ENCODE assay signal across 9 cellular contexts in the genomic region with DNA sequence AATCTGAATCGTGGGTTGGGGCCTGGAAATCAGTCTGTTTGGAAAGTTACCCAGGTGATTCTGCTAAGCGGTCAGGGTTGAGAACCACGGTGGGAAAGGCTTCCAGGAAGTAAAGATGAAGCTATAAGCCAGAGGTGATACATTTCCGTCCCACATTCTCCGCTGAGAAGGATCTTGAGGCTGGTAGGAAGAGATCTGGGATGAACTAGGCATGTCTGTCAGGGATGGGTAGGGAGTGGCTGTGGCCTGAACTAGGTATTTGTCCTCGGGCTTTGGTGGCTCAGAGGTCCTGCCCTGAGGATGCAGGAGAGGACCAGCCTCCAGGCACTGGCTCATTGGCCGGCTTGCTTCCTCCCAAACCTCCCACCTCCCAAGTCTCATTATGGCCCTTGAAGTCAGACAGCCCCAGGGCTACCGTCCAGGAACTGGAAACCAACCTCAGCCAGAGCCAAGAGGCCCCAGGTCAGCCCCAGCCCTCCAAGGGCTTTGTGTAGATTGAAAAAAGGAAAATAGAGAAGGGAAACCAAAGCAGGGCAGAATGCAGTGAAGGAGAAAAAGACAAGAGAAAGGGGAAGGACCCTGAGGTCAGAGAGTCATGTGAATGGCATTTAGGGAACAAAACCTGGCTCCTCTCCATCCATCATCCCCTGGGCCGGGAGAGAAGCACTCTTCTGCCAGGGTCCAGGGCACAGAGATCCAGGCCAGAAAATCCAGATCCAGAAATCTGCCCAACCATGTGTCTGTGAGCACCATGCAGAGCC.
A peak's percentile ranks its signal among the peaks of the same experiment; 100 is the strongest.
DNase-seq lines count a peak whose midpoint lies in the region; ATAC-seq, FAIRE-seq and TF ChIP-seq lines count a peak whose summit lies in the region.
"Had no signal": no experiment of that assay in that cellular context is flagged by ENCODE, and none has a peak within 500 bp of the region (broad histone marks: within the 10 kb centered on the region; RNA-seq: fewer than 3 reads in every experiment).

No MANE protein-coding gene starts in this region.

- H3K9ac ChIP-seq in K562 (ENCODE audit: insufficient read depth in 1 of 2, low read depth in 2 of 2, low read length in 2 of 2) = peak overlapping the region; percentile 0 to 49; a peak in 1 of 4 replicates
- H3K9ac ChIP-seq: SK-N-SH had no signal

- H3K9me3 Mint-ChIP-seq in stimulated activated naive CD8-positive, alpha-beta T cell treated with anti-CD3 and anti-CD28 coated beads, Interleukin-15, Interleukin-2, amounts not matched to agents 100 ng/mL and 50 ng/mL, for 24 hours = peaks cover 3% of the 10 kb centered on the region
- peaks cover 4% of the 10 kb centered on the region for H3K9me3 Mint-ChIP-seq in mesothelial cell of epicardium
- peaks cover 0 to 5% of the 10 kb centered on the region in 2 donors for H3K9me3 Mint-ChIP-seq in activated T-cell treated with anti-CD3 and anti-CD28 coated beads, Interleukin-2, amount 50 U/mL, for 72 hours

- no peak overlapping the region for H3K4me3 Mint-ChIP-seq in stimulated activated naive CD8-positive, alpha-beta T cell treated with anti-CD3 and anti-CD28 coated beads, Interleukin-15, Interleukin-2, amounts not matched to agents 100 ng/mL and 50 ng/mL, for 24 hours
- H3K4me3 Mint-ChIP-seq in mesothelial cell of epicardium = no peak overlapping the region
- H3K4me3 Mint-ChIP-seq in activated T-cell treated with anti-CD3 and anti-CD28 coated beads, Interleukin-2, amount 50 U/mL, for 72 hours = no peak overlapping the region

- H3K4me1 ChIP-seq in K562 (replicated peaks in 1 of 2; ENCODE audit: control insufficient read depth in 2 of 2, insufficient read depth in 2 of 2, low read length in 2 of 2) = peaks cover 11 to 12% of the 10 kb centered on the region in 2 experiments; a peak in 4 of 5 replicates
- no peaks in the 10 kb centered on the region for H3K4me1 ChIP-seq in aorta (ENCODE audit: control insufficient read depth in 1 of 2, insufficient read depth in 2 of 2, low read length in 2 of 2)

- H3K27me3 ChIP-seq in K562 (ENCODE audit: control insufficient read depth in 2 of 2, insufficient read depth in 2 of 2, low read length in 2 of 2) (no peaks in the 10 kb centered on the region), aorta (ENCODE audit: control insufficient read depth in 1 of 2, insufficient read depth in 2 of 2, low read length in 1 of 2) (no peaks in the 10 kb centered on the region)

- H3K9me3 ChIP-seq in K562 (replicated peaks; ENCODE audit: control insufficient read depth, insufficient read depth, low read depth, low read length) = no peaks in the 10 kb centered on the region
- H3K9me3 ChIP-seq in aorta (ENCODE audit: control insufficient read depth, low read length) = no peaks in the 10 kb centered on the region
- H3K9me3 ChIP-seq: SK-N-SH had no signal

- no peaks in the 10 kb centered on the region for H3K27me3 Mint-ChIP-seq in stimulated activated naive CD8-positive, alpha-beta T cell treated with anti-CD3 and anti-CD28 coated beads, Interleukin-15, Interleukin-2, amounts not matched to agents 100 ng/mL and 50 ng/mL, for 24 hours
- no peaks in the 10 kb centered on the region for H3K27me3 Mint-ChIP-seq in mesothelial cell of epicardium (ENCODE audit: low read depth)
- H3K27me3 Mint-ChIP-seq in activated T-cell treated with anti-CD3 and anti-CD28 coated beads, Interleukin-2, amount 50 U/mL, for 72 hours (ENCODE audit: low read depth) = no peaks in the 10 kb centered on the region

- TF ChIP-seq POLR2A in K562 (conservative IDR thresholded peaks at IDR 0.05) = no peak

- TF ChIP-seq EP300 in K562 (IDR thresholded peaks at IDR 0.05; ENCODE audit: low read length) = no peak

- no peak overlapping the region for H3K4me3 ChIP-seq in K562
- no peak overlapping the region for H3K4me3 ChIP-seq in aorta (ENCODE audit: low read length in 2 of 2)

- H3K9me1 ChIP-seq in K562 (ENCODE audit: control insufficient read depth, insufficient read depth, low read length) = no peaks in the 10 kb centered on the region

- CTCF ChIA-PET in K562 (lab: Yijun Ruan, JAX; ENCODE audit: low intra/inter-chr PET ratio) = no interaction called here

- intact Hi-C loops in K562 (cut with micrococcal nuclease) (loop anchor here (1.0 to 5.0 kb wide), 3 partner anchors 65 to 130 kb away; no protein-coding TSS in a partner anchor), aorta (cut with DNase I) (loop anchor here in 1 of 2 donors (10.0 kb wide), 1 partner anchor 108 kb away; no protein-coding TSS in a partner anchor)

- TF ChIP-seq RAD21 in K562 (CRISPR knock-in tag; conservative IDR thresholded peaks at IDR 0.05 in 1 of 2, IDR thresholded peaks at IDR 0.05 in 1 of 2) = no peak

- BruUV-seq in K562 (replicated peaks; lab: Mats Ljungman, UMichigan) = no TSS peak

- H3K4me1 Mint-ChIP-seq in stimulated activated naive CD8-positive, alpha-beta T cell treated with anti-CD3 and anti-CD28 coated beads, Interleukin-15, Interleukin-2, amounts not matched to agents 100 ng/mL and 50 ng/mL, for 24 hours (ENCODE audit: low read depth) = peaks cover 39% of the 10 kb centered on the region
- H3K4me1 Mint-ChIP-seq in mesothelial cell of epicardium = peaks cover 64% of the 10 kb centered on the region
- H3K4me1 Mint-ChIP-seq in activated T-cell treated with anti-CD3 and anti-CD28 coated beads, Interleukin-2, amount 50 U/mL, for 72 hours (ENCODE audit: low read depth) = peaks cover 6% of the 10 kb centered on the region

- 44% methylated on average over 9 of the region's 9 CpGs for WGBS in K562 (ENCODE audit: insufficient coverage, low coverage, missing lambda C conversion rate)
- 58 to 64% methylated on average over 9 of the region's 9 CpGs for WGBS in aorta, 2 donors

- no peak overlapping the region for H3K4me2 ChIP-seq in K562 (ENCODE audit: insufficient read depth, low read length)
- H3K4me2 ChIP-seq: SK-N-SH had no signal

- ATAC-seq in stimulated activated naive CD8-positive, alpha-beta T cell treated with anti-CD3 and anti-CD28 coated beads, Interleukin-15, Interleukin-2, amounts not matched to agents 100 U/mL and 50 U/mL, for 24 hours = no peak
- no peak for ATAC-seq in K562
- ATAC-seq in aorta (ENCODE audit: low FRiP score) = peak; percentile 7
- no peak for ATAC-seq in activated T-cell treated with anti-CD3 and anti-CD28 coated beads, Interleukin-2, amount 50 U/mL, for 72 hours (replicated peaks in 1 of 2)
- no peak for ATAC-seq in HG03442 (IDR thresholded peaks at IDR 0.05; ENCODE audit: unreplicated experiment)

- H4K20me1 ChIP-seq in K562 (replicated peaks; ENCODE audit: control insufficient read depth, insufficient read depth, low read length) = no peaks in the 10 kb centered on the region

- DNase-seq in stimulated activated naive CD8-positive, alpha-beta T cell treated with anti-CD3 and anti-CD28 coated beads, Interleukin-15, Interleukin-2, amounts not matched to agents 100 U/mL and 50 U/mL, for 24 hours = no peak
- DNase-seq in K562 (ENCODE audit: extremely low read depth in 1 of 4, low spot score in 3 of 4) = no peak
- no peak for DNase-seq in mesothelial cell of epicardium (ENCODE audit: low spot score in 2 of 2, unreplicated experiment in 2 of 2)
- DNase-seq in aorta = peak in 1 of 2 donors; percentile 70
- no peak for DNase-seq in activated T-cell treated with anti-CD3 and anti-CD28 coated beads, Interleukin-2, amount 50 U/mL, for 72 hours
- no peak for DNase-seq in GM19239 (ENCODE audit: insufficient read length, low spot score)
- DNase-seq: SK-N-SH had no signal

- no peaks in the 10 kb centered on the region for H3K36me3 Mint-ChIP-seq in stimulated activated naive CD8-positive, alpha-beta T cell treated with anti-CD3 and anti-CD28 coated beads, Interleukin-15, Interleukin-2, amounts not matched to agents 100 ng/mL and 50 ng/mL, for 24 hours (ENCODE audit: low read depth)
- peaks cover 2% of the 10 kb centered on the region for H3K36me3 Mint-ChIP-seq in mesothelial cell of epicardium
- H3K36me3 Mint-ChIP-seq in activated T-cell treated with anti-CD3 and anti-CD28 coated beads, Interleukin-2, amount 50 U/mL, for 72 hours (ENCODE audit: insufficient read depth in 2 of 2) = peaks cover 5% of the 10 kb centered on the region in 2 donors

- in situ Hi-C loops in K562 (cut with MboI) = no loop called here

- no peaks in the 10 kb centered on the region for H3K79me2 ChIP-seq in K562 (ENCODE audit: control insufficient read depth, insufficient read depth, low read length)

- TF ChIP-seq CTCF in K562 (IDR thresholded peaks at IDR 0.05 in 2 of 3, conservative IDR thresholded peaks at IDR 0.05 in 1 of 3; ENCODE audit: insufficient read depth in 2 of 3, low read depth in 1 of 3, low read length in 3 of 3) (no peak), mesothelial cell of epicardium (IDR thresholded peaks at IDR 0.05; ENCODE audit: unreplicated experiment) (no peak)

- H3K36me3 ChIP-seq in K562 (ENCODE audit: control insufficient read depth, insufficient read depth, low read length) = no peaks in the 10 kb centered on the region
- no peaks in the 10 kb centered on the region for H3K36me3 ChIP-seq in aorta (ENCODE audit: control insufficient read depth in 1 of 2, insufficient read depth in 2 of 2, low read length in 1 of 2)

- H2AFZ ChIP-seq in K562 (ENCODE audit: low read depth, low read length) = peak overlapping the region; percentile 91

- peak overlapping the region; percentile 31 for H3K27ac Mint-ChIP-seq in stimulated activated naive CD8-positive, alpha-beta T cell treated with anti-CD3 and anti-CD28 coated beads, Interleukin-15, Interleukin-2, amounts not matched to agents 100 ng/mL and 50 ng/mL, for 24 hours
- H3K27ac Mint-ChIP-seq in mesothelial cell of epicardium = peak overlapping the region; percentile 95
- H3K27ac Mint-ChIP-seq in activated T-cell treated with anti-CD3 and anti-CD28 coated beads, Interleukin-2, amount 50 U/mL, for 72 hours = no peak overlapping the region

- H3K27ac ChIP-seq in K562 (ENCODE audit: extremely low read depth, low read depth, low read length) (no peak overlapping the region), aorta (ENCODE audit: low read depth in 1 of 2, low read length in 2 of 2) (no peak overlapping the region)

- FAIRE-seq in K562 (lab: Jason Lieb, UNC) = no peak
- no peak for FAIRE-seq in GM19239 (lab: Jason Lieb, UNC)

- POLR2A ChIA-PET in K562 (lab: Yijun Ruan, JAX) = no interaction called here

TF ChIP-seq in K562, 482 proteins besides CTCF, POLR2A, EP300 and RAD21 (continues in another document):
- no peak for TF ChIP-seq KDM1A (IDR thresholded peaks at IDR 0.05)
- TF ChIP-seq, protein P1, sequence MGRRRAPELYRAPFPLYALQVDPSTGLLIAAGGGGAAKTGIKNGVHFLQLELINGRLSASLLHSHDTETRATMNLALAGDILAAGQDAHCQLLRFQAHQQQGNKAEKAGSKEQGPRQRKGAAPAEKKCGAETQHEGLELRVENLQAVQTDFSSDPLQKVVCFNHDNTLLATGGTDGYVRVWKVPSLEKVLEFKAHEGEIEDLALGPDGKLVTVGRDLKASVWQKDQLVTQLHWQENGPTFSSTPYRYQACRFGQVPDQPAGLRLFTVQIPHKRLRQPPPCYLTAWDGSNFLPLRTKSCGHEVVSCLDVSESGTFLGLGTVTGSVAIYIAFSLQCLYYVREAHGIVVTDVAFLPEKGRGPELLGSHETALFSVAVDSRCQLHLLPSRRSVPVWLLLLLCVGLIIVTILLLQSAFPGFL (CRISPR knock-in tag; IDR thresholded peaks at IDR 0.05) = no peak
